In the genomic region with DNA sequence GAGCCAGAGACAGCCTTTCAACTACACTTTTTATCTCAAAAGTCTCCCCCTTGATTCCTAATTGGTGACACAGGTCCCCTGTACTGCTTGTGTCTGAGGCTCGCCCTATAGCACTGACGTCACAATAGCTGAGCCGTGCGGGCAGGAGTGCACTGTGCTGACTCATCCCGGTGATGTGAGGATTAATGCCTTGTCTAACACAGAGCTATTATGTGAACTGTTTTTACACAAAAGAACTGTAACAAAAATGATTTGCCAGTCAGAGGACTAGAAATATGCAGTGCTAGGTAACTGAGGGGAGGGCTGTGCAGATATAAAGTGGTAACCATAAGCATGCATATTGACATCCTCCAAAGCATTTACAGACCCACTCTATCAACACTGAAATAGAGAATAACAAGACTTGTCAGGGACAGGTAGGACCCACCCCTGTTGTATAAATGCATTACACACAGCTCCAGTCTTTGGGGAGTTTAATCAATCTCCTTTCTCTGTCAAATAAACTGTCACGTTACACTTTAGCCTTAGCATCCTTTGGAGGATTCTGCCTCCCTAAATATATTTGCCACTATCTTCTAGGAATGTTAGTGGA, we compare ENCODE assay signal across 11 cellular contexts.
DNase-seq lines count a peak whose midpoint lies in the region; ATAC-seq, FAIRE-seq and TF ChIP-seq lines count a peak whose summit lies in the region.
"Had no signal": no experiment of that assay in that cellular context is flagged by ENCODE, and none has a peak within 500 bp of the region (broad histone marks: within the 10 kb centered on the region; RNA-seq: fewer than 3 reads in every experiment).

No MANE protein-coding gene starts in this region.

- H3K27ac Mint-ChIP-seq in neural progenitor cell = peak overlapping the region; percentile 32
- no peak overlapping the region for H3K27ac Mint-ChIP-seq in activated T-helper 17 cell treated with anti-CD3 and anti-CD28 coated beads, Interleukin-2, amount 50 U/mL, for 72 hours
- H3K27ac Mint-ChIP-seq: activated CD8-positive, alpha-beta T cell treated with anti-CD3 and anti-CD28 coated beads, Interleukin-2, amount 10 ng/mL, durations not matched to agents 7 days and 5 days had no signal

- H3K4me3 Mint-ChIP-seq in neural progenitor cell = no peak overlapping the region
- no peak overlapping the region for H3K4me3 Mint-ChIP-seq in activated T-helper 17 cell treated with anti-CD3 and anti-CD28 coated beads, Interleukin-2, amount 50 U/mL, for 72 hours
- H3K4me3 Mint-ChIP-seq: activated CD8-positive, alpha-beta T cell treated with anti-CD3 and anti-CD28 coated beads, Interleukin-2, amount 10 ng/mL, durations not matched to agents 7 days and 5 days had no signal

- H3K27me3 Mint-ChIP-seq in neural progenitor cell (ENCODE audit: insufficient read depth, low read depth) = peaks cover 2% of the 10 kb centered on the region
- peaks cover 9% of the 10 kb centered on the region for H3K27me3 Mint-ChIP-seq in activated T-helper 17 cell treated with anti-CD3 and anti-CD28 coated beads, Interleukin-2, amount 50 U/mL, for 72 hours

- no peak overlapping the region for H3K4me2 ChIP-seq in neural progenitor cell

- H3K79me2 ChIP-seq in neural progenitor cell (ENCODE audit: low read depth) = no peaks in the 10 kb centered on the region

- no peaks in the 10 kb centered on the region for H4K20me1 ChIP-seq in neural progenitor cell (ENCODE audit: low read depth)

- no peak for ATAC-seq in activated T-helper 17 cell treated with anti-CD3 and anti-CD28 coated beads, Interleukin-2, amount 50 U/mL, for 72 hours (replicated peaks)
- ATAC-seq: activated CD8-positive, alpha-beta T cell treated with anti-CD3 and anti-CD28 coated beads, Interleukin-2, amount 10 ng/mL, durations not matched to agents 7 days and 5 days had no signal

- H3K36me3 ChIP-seq in bronchial epithelial cell (ENCODE audit: control insufficient read depth, insufficient read depth, low read length) = no peaks in the 10 kb centered on the region
- no peaks in the 10 kb centered on the region for H3K36me3 ChIP-seq in neural progenitor cell

- no peaks in the 10 kb centered on the region for H3K36me3 Mint-ChIP-seq in neural progenitor cell
- H3K36me3 Mint-ChIP-seq in activated T-helper 17 cell treated with anti-CD3 and anti-CD28 coated beads, Interleukin-2, amount 50 U/mL, for 72 hours (ENCODE audit: low read depth) = no peaks in the 10 kb centered on the region

- H3K9me3 Mint-ChIP-seq in neural progenitor cell = no peaks in the 10 kb centered on the region
- H3K9me3 Mint-ChIP-seq in activated T-helper 17 cell treated with anti-CD3 and anti-CD28 coated beads, Interleukin-2, amount 50 U/mL, for 72 hours = no peaks in the 10 kb centered on the region

- DNase-seq in EH (ENCODE audit: low read depth) = peak; percentile 83
- DNase-seq in NCI-H146 treated with DMSO at 0.1 percent for 48 hours (lab: John Stamatoyannopoulos, UW; ENCODE audit: unreplicated experiment) = peak; percentile 79
- DNase-seq in bronchial epithelial cell (ENCODE audit: low read depth) = peak; percentile 92
- DNase-seq in neural progenitor cell (ENCODE audit: low spot score) = peak; percentile 36
- DNase-seq in SIG-M5 (lab: John Stamatoyannopoulos, UW) = no peak
- DNase-seq in NCI-H187 treated with DMSO at 0.1 percent for 48 hours (lab: John Stamatoyannopoulos, UW) = no peak
- DNase-seq in stimulated activated naive CD4-positive, alpha-beta T cell (lab: John Stamatoyannopoulos, UW) = no peak
- DNase-seq: activated CD8-positive, alpha-beta T cell treated with anti-CD3 and anti-CD28 coated beads, Interleukin-2, amount 10 ng/mL, durations not matched to agents 7 days and 5 days; NCI-H1105 had no signal

- H3K27me3 ChIP-seq in bronchial epithelial cell (ENCODE audit: control insufficient read depth, insufficient read depth, low read length) (no peaks in the 10 kb centered on the region), neural progenitor cell (no peaks in the 10 kb centered on the region)

- H3K27ac ChIP-seq in neural progenitor cell = no peak overlapping the region

- no peak for TF ChIP-seq CTCF in bronchial epithelial cell (IDR thresholded peaks at IDR 0.05; ENCODE audit: insufficient read depth, low read length, severe bottlenecking)
- no peak for TF ChIP-seq CTCF in neural progenitor cell (IDR thresholded peaks at IDR 0.05)

- H3K4me3 ChIP-seq in bronchial epithelial cell (ENCODE audit: low read depth, low read length) (no peak overlapping the region), neural progenitor cell (no peak overlapping the region)

- no peaks in the 10 kb centered on the region for H3K9me3 ChIP-seq in neural progenitor cell (ENCODE audit: low read depth)

- H3K9ac ChIP-seq in neural progenitor cell = no peak overlapping the region

- no peak for FAIRE-seq in bronchial epithelial cell (lab: Jason Lieb, UNC)
- FAIRE-seq: H1 had no signal

- no peaks in the 10 kb centered on the region for H3F3A ChIP-seq in neural progenitor cell (ENCODE audit: low read depth)

- H3K4me1 Mint-ChIP-seq in neural progenitor cell = peaks cover 31% of the 10 kb centered on the region
- H3K4me1 Mint-ChIP-seq in activated T-helper 17 cell treated with anti-CD3 and anti-CD28 coated beads, Interleukin-2, amount 50 U/mL, for 72 hours = peaks cover 13% of the 10 kb centered on the region

- H3K4me1 ChIP-seq in neural progenitor cell = peaks cover 9% of the 10 kb centered on the region

- H2AFZ ChIP-seq in neural progenitor cell (replicated peaks) = no peak overlapping the region

Comparison
In these comparisons a context has a peak if more than half of its experiments do, and no peak if none do; other contexts are left out.
1. DNase-seq: peak in EH (single experiment), NCI-H146 treated with DMSO at 0.1 percent for 48 hours (single experiment), bronchial epithelial cell (single experiment) and neural progenitor cell (single experiment); none in SIG-M5 (single experiment), NCI-H187 treated with DMSO at 0.1 percent for 48 hours (single experiment) and stimulated activated naive CD4-positive, alpha-beta T cell (0 of 6).